ENCODE assay signal across 27 cellular contexts in the genomic region with DNA sequence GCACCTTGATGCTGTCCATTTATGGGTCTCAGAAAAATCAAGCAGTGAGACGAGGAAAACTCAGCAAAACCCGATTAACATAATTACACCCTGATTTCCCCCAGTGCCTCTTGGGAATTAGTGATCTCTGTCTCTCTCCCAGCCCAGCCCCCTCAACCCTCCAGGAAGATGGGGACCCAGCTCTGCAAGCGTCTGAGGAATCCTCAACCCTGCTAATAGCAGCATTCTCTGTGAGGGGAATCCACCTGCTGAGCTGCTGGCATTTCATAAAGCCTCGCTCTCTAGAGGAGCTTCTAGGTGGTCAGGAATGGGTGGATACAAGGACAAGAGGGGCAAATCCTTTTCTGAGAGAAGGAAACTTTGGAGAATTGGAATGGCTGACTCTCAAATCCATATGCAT. TPM values are rescaled to one million over a fixed set of nuclear protein-coding genes. Genes with fewer than 3 reads are reported as not detected.
A peak's percentile ranks its signal among the peaks of the same experiment; 100 is the strongest.
DNase-seq lines count a peak whose midpoint lies in the region; TF ChIP-seq lines count a peak whose summit lies in the region.
"Had no signal": no experiment of that assay in that cellular context is flagged by ENCODE, and none has a peak within 500 bp of the region (broad histone marks: within the 10 kb centered on the region; RNA-seq: fewer than 3 reads in every experiment).

No MANE protein-coding gene starts in this region.

- H2BK120ac ChIP-seq in H9 (ENCODE audit: low read depth, low read length, poor library complexity, severe bottlenecking), result no peak overlapping the region

- peak overlapping the region in 2 of 3 experiments; percentile 57 to 86; a peak in 2 of 7 replicates for H3K27ac Mint-ChIP-seq in H9
- H3K27ac Mint-ChIP-seq in osteocyte (ENCODE audit: unreplicated experiment), result no peak overlapping the region
- H3K27ac Mint-ChIP-seq: CD4-positive, alpha-beta memory T cell; T-helper 17 cell had no signal

- no peak overlapping the region for H2BK5ac ChIP-seq in H9 (ENCODE audit: insufficient read length, low read length)

- H4K91ac ChIP-seq in H9 (ENCODE audit: insufficient read length, low read depth, low read length), result no peak overlapping the region

- H3K27me3 ChIP-seq in H9 (ENCODE audit: insufficient read depth, low read length), result peaks cover 36% of the 10 kb centered on the region
- peaks cover 69% of the 10 kb centered on the region for H3K27me3 ChIP-seq in HUES64 (ENCODE audit: insufficient read depth, low read length)
- peaks cover 43% of the 10 kb centered on the region for H3K27me3 ChIP-seq in iPS-15b (ENCODE audit: control insufficient read depth, insufficient read depth, low read length)

- H3K9me3 Mint-ChIP-seq in H9 (peaks cover 4 to 5% of the 10 kb centered on the region in 2 experiments; a peak in 2 of 5 replicates), osteocyte (ENCODE audit: unreplicated experiment) (no peaks in the 10 kb centered on the region)

- DNase-seq in H9, result no peak
- DNase-seq in osteocyte (ENCODE audit: extremely low spot score, unreplicated experiment), result peak; percentile 59
- DNase-seq in effector CD8-positive, alpha-beta T cell (lab: John Stamatoyannopoulos, UW), result no peak
- DNase-seq in NCI-H1048 (lab: John Stamatoyannopoulos, UW), result no peak
- DNase-seq in DMS 273 treated with DMSO at 0.1 percent for 48 hours (lab: John Stamatoyannopoulos, UW), result no peak
- DNase-seq: C1 segment of cervical spinal cord; Caco-2; CD4-positive, alpha-beta memory T cell; DMS79; EL; GDM1; GOT3; KBM-7; NCI-H1694; NCI-H2081; NCI-H2171; NCI-H524 treated with DMSO at 0.1 percent for 48 hours; PC-3; SK-N-SH; T-helper 17 cell had no signal

- H3K79me1 ChIP-seq in H9 (ENCODE audit: insufficient read depth, low read depth, low read length, poor library complexity, severe bottlenecking), result no peaks in the 10 kb centered on the region

- H4K8ac ChIP-seq in H9 (replicated peaks; ENCODE audit: insufficient read length, low read depth, low read length), result no peak overlapping the region

- no peak overlapping the region for H3T11ph ChIP-seq in H9 (ENCODE audit: low read length)

- H2BK20ac ChIP-seq in H9 (ENCODE audit: low read depth, low read length, poor library complexity, severe bottlenecking), result no peak overlapping the region

- no CpG with 5 or more reads among the region's 4 CpGs for WGBS in H9 (ENCODE audit: extremely low coverage, insufficient read length, low lambda C conversion rate)
- WGBS in HUES64, result 7% methylated on average over 4 of the region's 4 CpGs

- H3K14ac ChIP-seq in H9 (ENCODE audit: insufficient read depth, low read length), result no peak overlapping the region

- peaks cover 26 to 41% of the 10 kb centered on the region in 2 experiments for H3K4me1 Mint-ChIP-seq in H9
- H3K4me1 Mint-ChIP-seq in osteocyte (ENCODE audit: unreplicated experiment), result peaks cover 16% of the 10 kb centered on the region

- H3K27me3 Mint-ChIP-seq in H9 (ENCODE audit: low read depth) (peaks cover 83% of the 10 kb centered on the region), osteocyte (ENCODE audit: unreplicated experiment) (peaks cover 71% of the 10 kb centered on the region)

- H2AK5ac ChIP-seq in H9 (ENCODE audit: insufficient read length, low read length), result no peak overlapping the region

- H3K36me3 Mint-ChIP-seq in H9 (ENCODE audit: insufficient read depth in 1 of 3, low read depth in 3 of 3) (no peaks in the 10 kb centered on the region), osteocyte (ENCODE audit: unreplicated experiment) (peaks cover 3% of the 10 kb centered on the region)
- H3K36me3 Mint-ChIP-seq: CD4-positive, alpha-beta memory T cell had no signal

- H3K4ac ChIP-seq in H9 (ENCODE audit: low read depth, low read length), result no peak overlapping the region

- H3K4me3 Mint-ChIP-seq in H9 (peak overlapping the region in 1 of 2 experiments; percentile 49; a peak in 2 of 5 replicates), osteocyte (ENCODE audit: unreplicated experiment) (no peak overlapping the region)
- H3K4me3 Mint-ChIP-seq: CD4-positive, alpha-beta memory T cell; T-helper 17 cell had no signal

- H4K20me1 ChIP-seq in H9 (ENCODE audit: control insufficient read depth, insufficient read depth, insufficient read length), result no peaks in the 10 kb centered on the region

- H3K9me3 ChIP-seq in H9 (ENCODE audit: control insufficient read depth, low read depth, low read length) (no peaks in the 10 kb centered on the region), HUES64 (ENCODE audit: insufficient read depth, low read depth, low read length) (no peaks in the 10 kb centered on the region), iPS-15b (ENCODE audit: control insufficient read depth, insufficient read depth, low read length) (no peaks in the 10 kb centered on the region)
- H3K9me3 ChIP-seq: Caco-2, SK-N-SH had no signal

- H3K4me2 ChIP-seq in H9 (ENCODE audit: insufficient read depth, insufficient read length, low read length), result peak overlapping the region; percentile 8
- H3K4me2 ChIP-seq: SK-N-SH had no signal

- H3K36me3 ChIP-seq in HUES64 (ENCODE audit: insufficient read depth, low read length), result no peaks in the 10 kb centered on the region
- H3K36me3 ChIP-seq in iPS-15b (ENCODE audit: control insufficient read depth, insufficient read depth, low read length), result no peaks in the 10 kb centered on the region

- H3K56ac ChIP-seq in H9 (ENCODE audit: insufficient read length, low read depth, low read length), result no peak overlapping the region

- no peak overlapping the region for H2BK15ac ChIP-seq in H9 (ENCODE audit: low read depth, low read length)

- H3K23me2 ChIP-seq in H9 (ENCODE audit: insufficient read length, low read depth, low read length, poor library complexity, severe bottlenecking), result peaks cover 9% of the 10 kb centered on the region

- no peak overlapping the region for H3K23ac ChIP-seq in H9 (ENCODE audit: insufficient read length, low read depth, low read length)

- H3K79me2 ChIP-seq in H9 (ENCODE audit: insufficient read depth, low read length), result no peaks in the 10 kb centered on the region

- no peak overlapping the region for H2AFZ ChIP-seq in H9 (ENCODE audit: low read length)

- no peak overlapping the region for H3K18ac ChIP-seq in H9 (ENCODE audit: insufficient read length, low read depth, low read length)

- H4K5ac ChIP-seq in H9 (ENCODE audit: insufficient read length, low read depth, low read length), result no peak overlapping the region

- H2BK12ac ChIP-seq in H9 (ENCODE audit: insufficient read length, low read depth, low read length), result no peak overlapping the region

- TF ChIP-seq CTCF in H9 (conservative IDR thresholded peaks at IDR 0.05) (no peak), osteocyte (IDR thresholded peaks at IDR 0.05) (no peak)

- H3K9ac ChIP-seq in H9 (ENCODE audit: extremely low read depth, insufficient read length, low read length), result no peak overlapping the region
- no peak overlapping the region for H3K9ac ChIP-seq in HUES64 (ENCODE audit: low read depth, low read length)
- no peak overlapping the region for H3K9ac ChIP-seq in iPS-15b (ENCODE audit: low read depth, low read length)
- H3K9ac ChIP-seq: SK-N-SH had no signal

- no peak overlapping the region for H3K27ac ChIP-seq in H9 (ENCODE audit: insufficient read length, low read depth, low read length)
- H3K27ac ChIP-seq in HUES64 (ENCODE audit: low read depth, low read length), result peak overlapping the region; percentile 39; the same call in 1 of the 2 replicates

- H3K4me3 ChIP-seq in HUES64 (ENCODE audit: low read length) (no peak overlapping the region), iPS-15b (ENCODE audit: low read depth, low read length) (peak overlapping the region; percentile 2)
- H3K4me3 ChIP-seq: GM12878 had no signal

- H3K4me1 ChIP-seq in H9 (ENCODE audit: insufficient read depth, low read length) (no peaks in the 10 kb centered on the region), HUES64 (ENCODE audit: insufficient read depth, low read length) (peaks cover 33% of the 10 kb centered on the region), iPS-15b (ENCODE audit: control insufficient read depth, insufficient read depth, low read length) (peaks cover 21% of the 10 kb centered on the region)
- H3K4me1 ChIP-seq: Caco-2 had no signal

RNA-seq across cellular contexts. Expression of gene NR2E1, which starts 13.9 kb away (rescaled TPM):
- total RNA-seq in H9 (2021), result not detected in 2 replicates
- polyA plus RNA-seq in HUES64 (2013, experiment 1 of 2), result not detected
- polyA plus RNA-seq in HUES64 (2013, experiment 2 of 2), result not detected
- not detected in 2 replicates for total RNA-seq in osteocyte
- total RNA-seq: A673; CD4-positive, alpha-beta memory T cell; GM12878; HT1080; LHCN-M2; MCF 10A; T-helper 17 cell had no signal
- polyA plus RNA-seq: CD4-positive, alpha-beta memory T cell; GM12878; SK-N-SH had no signal
